14 cellular contexts compared by ENCODE assay signal in the genomic region with DNA sequence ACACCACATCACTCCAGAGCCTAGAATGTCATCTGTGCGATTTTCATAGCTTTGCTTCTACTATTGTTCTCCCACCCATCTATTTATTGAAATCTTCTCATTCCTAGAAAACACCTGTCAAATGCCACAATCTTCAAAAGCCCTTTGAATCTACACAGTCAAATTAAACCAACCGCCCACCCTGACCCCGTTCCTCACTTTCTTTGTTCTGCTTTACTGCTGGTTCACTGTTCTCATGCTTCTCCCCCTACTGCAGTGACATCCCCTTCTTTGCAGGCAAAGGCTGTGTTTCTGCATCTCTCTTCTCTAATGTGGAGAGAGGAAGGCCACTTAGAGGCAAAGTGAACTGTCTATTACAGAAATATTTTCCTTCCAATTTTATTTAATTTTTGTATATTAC.
DNase-seq lines count a peak whose midpoint lies in the region; ATAC-seq lines count a peak whose summit lies in the region.
"Had no signal": no experiment of that assay in that cellular context is flagged by ENCODE, and none has a peak within 500 bp of the region (broad histone marks: within the 10 kb centered on the region; RNA-seq: fewer than 3 reads in every experiment).

No MANE protein-coding gene starts in this region.

- H3K4me1 Mint-ChIP-seq in stimulated activated naive CD8-positive, alpha-beta T cell treated with anti-CD3 and anti-CD28 coated beads, Interleukin-15, amount 100 ng/mL, for 72 hours = no peaks in the 10 kb centered on the region
- H3K4me1 Mint-ChIP-seq: B cell had no signal

- ATAC-seq in stimulated activated naive CD8-positive, alpha-beta T cell treated with anti-CD3 and anti-CD28 coated beads, Interleukin-15, amount 100 ng/mL, for 72 hours = peak; percentile 50
- ATAC-seq: CD8-positive, alpha-beta T cell had no signal

- DNase-seq in NCI-H146 (lab: John Stamatoyannopoulos, UW) (peak; percentile 16), NCI-H146 treated with DMSO at 0.1 percent for 48 hours (lab: John Stamatoyannopoulos, UW; ENCODE audit: unreplicated experiment) (no peak), OCI-M1 (lab: John Stamatoyannopoulos, UW) (no peak)
- DNase-seq in stimulated activated CD4-positive, alpha-beta T cell treated with anti-CD3 and anti-CD28 coated beads, Interleukin-15, amount 100 ng/mL, for 24 hours = peak; percentile 2
- no peak for DNase-seq in stimulated activated CD4-positive, alpha-beta T cell treated with anti-CD3 and anti-CD28 coated beads, Interleukin-12 subunit alpha, Interleukin-12 subunit beta, amount 100 ng/mL, for 4 hours
- DNase-seq in stimulated activated naive CD8-positive, alpha-beta T cell treated with anti-CD3 and anti-CD28 coated beads, Interleukin-15, amount 100 ng/mL, for 72 hours = no peak
- DNase-seq: Caco-2; CD4-positive, CD25-positive, alpha-beta regulatory T cell; CD8-positive, alpha-beta T cell; DMS153; DND-41; GOT3; HFFc6 had no signal

- no peak overlapping the region for H3K27ac Mint-ChIP-seq in stimulated activated naive CD8-positive, alpha-beta T cell treated with anti-CD3 and anti-CD28 coated beads, Interleukin-15, amount 100 ng/mL, for 72 hours
- H3K27ac Mint-ChIP-seq: B cell; CD8-positive, alpha-beta T cell; HFFc6 had no signal

- no peaks in the 10 kb centered on the region for H3K27me3 Mint-ChIP-seq in stimulated activated naive CD8-positive, alpha-beta T cell treated with anti-CD3 and anti-CD28 coated beads, Interleukin-15, amount 100 ng/mL, for 72 hours
- H3K27me3 Mint-ChIP-seq: CD4-positive, CD25-positive, alpha-beta regulatory T cell had no signal

- H3K4me3 Mint-ChIP-seq in stimulated activated naive CD8-positive, alpha-beta T cell treated with anti-CD3 and anti-CD28 coated beads, Interleukin-15, amount 100 ng/mL, for 72 hours = no peak overlapping the region
- H3K4me3 Mint-ChIP-seq: B cell; CD8-positive, alpha-beta T cell; HFFc6 had no signal

- H3K9me3 Mint-ChIP-seq in stimulated activated naive CD8-positive, alpha-beta T cell treated with anti-CD3 and anti-CD28 coated beads, Interleukin-15, amount 100 ng/mL, for 72 hours = peaks cover 15 to 18% of the 10 kb centered on the region in 2 donors

Comparison
In these comparisons a context has a peak if more than half of its experiments do, and no peak if none do; other contexts are left out.
1. DNase-seq: peak in NCI-H146 (single experiment) and stimulated activated CD4-positive, alpha-beta T cell treated with anti-CD3 and anti-CD28 coated beads, Interleukin-15, amount 100 ng/mL, for 24 hours (single experiment); none in NCI-H146 treated with DMSO at 0.1 percent for 48 hours (single experiment), stimulated activated CD4-positive, alpha-beta T cell treated with anti-CD3 and anti-CD28 coated beads, Interleukin-12 subunit alpha, Interleukin-12 subunit beta, amount 100 ng/mL, for 4 hours (single experiment), stimulated activated naive CD8-positive, alpha-beta T cell treated with anti-CD3 and anti-CD28 coated beads, Interleukin-15, amount 100 ng/mL, for 72 hours (0 of 2) and OCI-M1 (single experiment).